In genomic region chr12:46450279-46450748, GRCh38 we compare ENCODE assay signal across 1 cellular context.
TF ChIP-seq lines count a peak whose summit lies in the region.

No MANE protein-coding gene starts in this region.

TF ChIP-seq in GM12878, 131 proteins besides CTCF, POLR2A, EP300 and RAD21 (continued from another document):
- no peak for TF ChIP-seq TAF1 (IDR thresholded peaks at IDR 0.05; ENCODE audit: borderline replicate concordance, low read depth, low read length)
- no peak for TF ChIP-seq YBX1 (IDR thresholded peaks at IDR 0.05)
- TF ChIP-seq BCL11A (IDR thresholded peaks at IDR 0.05; ENCODE audit: low read depth, low read length) = no peak
- no peak for TF ChIP-seq E2F4 (IDR thresholded peaks at IDR 0.05; ENCODE audit: low read depth, low read length)
